Comparison of ENCODE assay signal across 8 cellular contexts in the genomic region with DNA sequence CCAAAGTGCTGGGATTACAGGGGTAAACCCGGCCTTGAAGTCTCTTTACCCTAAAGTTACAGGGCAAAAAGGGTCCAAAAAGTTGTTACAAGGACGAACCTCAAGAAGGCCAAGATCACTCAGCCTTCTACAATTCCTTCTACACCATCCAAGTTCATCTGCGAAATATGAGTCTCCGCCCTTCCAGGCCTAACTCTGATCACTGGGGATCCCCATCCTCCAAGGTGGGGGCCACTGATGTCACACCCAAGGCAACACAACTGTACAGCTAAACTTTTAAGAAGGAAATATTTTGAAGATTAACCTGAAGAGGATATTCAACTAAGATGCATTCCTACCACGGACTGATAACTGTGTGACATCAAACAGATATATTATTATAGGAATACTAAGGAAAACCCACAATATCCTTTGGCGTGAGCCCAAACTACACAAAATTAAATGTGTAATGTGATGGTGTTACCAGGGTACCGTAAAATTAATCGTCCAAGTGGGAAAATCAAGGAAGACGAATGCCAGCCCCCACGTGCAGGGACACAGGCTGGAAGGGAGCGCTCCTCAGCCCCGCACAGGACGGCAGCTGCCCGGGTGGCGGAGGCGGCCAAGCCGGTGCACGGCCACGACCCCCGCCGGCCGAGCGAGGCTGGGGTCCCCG. TPM values are rescaled to one million over a fixed set of nuclear protein-coding genes. Genes with fewer than 3 reads are reported as not detected.
A peak's percentile ranks its signal among the peaks of the same experiment; 100 is the strongest.
DNase-seq lines count a peak whose midpoint lies in the region; ATAC-seq and TF ChIP-seq lines count a peak whose summit lies in the region.

No MANE protein-coding gene starts in this region.

- H3K4me1 ChIP-seq in right cardiac atrium (ENCODE audit: control insufficient read depth, insufficient read depth, low read length) (peaks cover 2% of the 10 kb centered on the region), smooth muscle cell (ENCODE audit: low read depth) (peaks cover 6% of the 10 kb centered on the region)

- peak overlapping the region; percentile 62 for H3K9ac ChIP-seq in smooth muscle cell (ENCODE audit: low read depth)

- peaks cover 22% of the 10 kb centered on the region for H3K79me2 ChIP-seq in smooth muscle cell (ENCODE audit: low read depth)

- H3K9me3 ChIP-seq in right cardiac atrium (ENCODE audit: control insufficient read depth, low read length), result no peaks in the 10 kb centered on the region
- H3K9me3 ChIP-seq in smooth muscle cell (replicated peaks; ENCODE audit: low read depth), result no peaks in the 10 kb centered on the region

- H3K27me3 ChIP-seq in BJ (ENCODE audit: control insufficient read depth, insufficient read depth, low read length) (no peaks in the 10 kb centered on the region), right cardiac atrium (ENCODE audit: control insufficient read depth, insufficient read depth) (no peaks in the 10 kb centered on the region), smooth muscle cell (ENCODE audit: low read depth) (no peaks in the 10 kb centered on the region)

- CTCF ChIA-PET in BJ (lab: Yijun Ruan, JAX), result no interaction called here

- H3F3A ChIP-seq in smooth muscle cell (ENCODE audit: low read depth), result no peaks in the 10 kb centered on the region

- peaks cover 6% of the 10 kb centered on the region for H3K36me3 ChIP-seq in BJ (ENCODE audit: control insufficient read depth, insufficient read depth, low read length)
- H3K36me3 ChIP-seq in smooth muscle cell (ENCODE audit: low read depth), result peaks cover 3% of the 10 kb centered on the region

- no peak overlapping the region for H3K27ac ChIP-seq in right cardiac atrium (ENCODE audit: low read length)
- H3K27ac ChIP-seq in smooth muscle cell (ENCODE audit: low read depth), result no peak overlapping the region

- 16% methylated on average over 24 of the region's 24 CpGs for WGBS in right cardiac atrium
- 16% methylated on average over 24 of the region's 24 CpGs for WGBS in smooth muscle cell (ENCODE audit: low lambda C conversion rate)

- peaks cover 20% of the 10 kb centered on the region for H4K20me1 ChIP-seq in smooth muscle cell (ENCODE audit: low read depth)

- peak; percentile 7 for ATAC-seq in GM19023 (IDR thresholded peaks at IDR 0.05; ENCODE audit: unreplicated experiment)
- ATAC-seq in HG03135 (IDR thresholded peaks at IDR 0.05; ENCODE audit: unreplicated experiment), result peak; percentile 11
- no peak for ATAC-seq in right cardiac atrium
- no peak for ATAC-seq in activated CD4-positive, CD25-positive, alpha-beta regulatory T cell treated with anti-CD3 and anti-CD28 coated beads, Interleukin-2, amount 50 U/mL, for 24 hours

- H3K4me3 ChIP-seq in BJ (ENCODE audit: low read depth, low read length) (peak overlapping the region; percentile 78), WI38 (ENCODE audit: low read depth, low read length) (peak overlapping the region; percentile 69), right cardiac atrium (ENCODE audit: low read length) (peak overlapping the region; percentile 96), smooth muscle cell (peak overlapping the region; percentile 81)

- peak overlapping the region; percentile 88 for H2AFZ ChIP-seq in smooth muscle cell (ENCODE audit: low read depth)

- no peak for DNase-seq in BJ (ENCODE audit: low read depth)
- DNase-seq in right cardiac atrium, result peak in 1 of 3 donors; percentile 59
- no peak for DNase-seq in smooth muscle cell (lab: John Stamatoyannopoulos, UW; ENCODE audit: unreplicated experiment)
- DNase-seq in amniotic stem cell (lab: John Stamatoyannopoulos, UW), result no peak

- POLR2A ChIA-PET in BJ (lab: Charles Lee), result no interaction called here

- H3K4me2 ChIP-seq in smooth muscle cell, result peak overlapping the region; percentile 98

- intact Hi-C loops in right cardiac atrium (cut with DNase I), result no loop called here

- no peak for TF ChIP-seq CTCF in BJ (IDR thresholded peaks at IDR 0.05; ENCODE audit: insufficient read depth, low read depth, low read length)
- TF ChIP-seq CTCF in WI38 (IDR thresholded peaks at IDR 0.05; ENCODE audit: low read depth, low read length), result no peak
- no peak for TF ChIP-seq CTCF in smooth muscle cell (IDR thresholded peaks at IDR 0.05; ENCODE audit: borderline replicate concordance, insufficient read depth, poor library complexity, severe bottlenecking)

RNA-seq across cellular contexts. Expression of a gene that starts 1.0 kb away (rescaled TPM):
- polyA plus RNA-seq in BJ (2011; rRNA removed), result 4.0 and 4.6 TPM in 2 replicates
- 2.5 and 3.1 TPM in 2 replicates for polyA minus RNA-seq in BJ (2011; rRNA and poly(A)+ RNA removed)
- total RNA-seq in right cardiac atrium, result 1 to 10 TPM; 7.1 to 7.8 (median 7.5) TPM
- 5.3 TPM for polyA plus RNA-seq in right cardiac atrium
- total RNA-seq in smooth muscle cell, result 7.1 and 10.5 TPM in 2 replicates
- 1.8 and 2.6 TPM in 2 replicates for polyA plus RNA-seq in smooth muscle cell

Comparison
In these comparisons a context has a peak if more than half of its experiments do, and no peak if none do; other contexts are left out.
1. ATAC-seq: peak in GM19023 (single experiment) and HG03135 (single experiment); none in right cardiac atrium (0 of 2) and activated CD4-positive, CD25-positive, alpha-beta regulatory T cell treated with anti-CD3 and anti-CD28 coated beads, Interleukin-2, amount 50 U/mL, for 24 hours (0 of 2).
2. Peak in every context shown above with its lines, with median percentiles within 50 percentile points of each other: H3K4me3 ChIP-seq.